ENCODE assay signal across 8 cellular contexts in genomic region chr11:78418584-78419211, GRCh38. TPM values are rescaled to one million over a fixed set of nuclear protein-coding genes. Genes with fewer than 3 reads are reported as not detected.
A peak's percentile ranks its signal among the peaks of the same experiment; 100 is the strongest.
DNase-seq lines count a peak whose midpoint lies in the region; ATAC-seq and TF ChIP-seq lines count a peak whose summit lies in the region.

No MANE protein-coding gene starts in this region.

- no peaks in the 10 kb centered on the region for H3K36me3 Mint-ChIP-seq in stimulated activated naive CD8-positive, alpha-beta T cell treated with anti-CD3 and anti-CD28 coated beads, Interleukin-15, Interleukin-2, amounts not matched to agents 100 ng/mL and 50 ng/mL, for 24 hours (ENCODE audit: low read depth)

- H3K4me1 Mint-ChIP-seq in stimulated activated naive CD8-positive, alpha-beta T cell treated with anti-CD3 and anti-CD28 coated beads, Interleukin-15, Interleukin-2, amounts not matched to agents 100 ng/mL and 50 ng/mL, for 24 hours (ENCODE audit: low read depth): peaks cover 35% of the 10 kb centered on the region

- H3K27ac ChIP-seq in ascending aorta (peak overlapping the region; percentile 97 to 100), lower lobe of right lung (peak overlapping the region; percentile 97), uterus (peak overlapping the region; percentile 99)

- H3K27me3 ChIP-seq in ascending aorta (no peaks in the 10 kb centered on the region), lower lobe of right lung (ENCODE audit: low read depth) (no peaks in the 10 kb centered on the region), uterus (no peaks in the 10 kb centered on the region)

- peak overlapping the region; percentile 45 for H3K27ac Mint-ChIP-seq in stimulated activated naive CD8-positive, alpha-beta T cell treated with anti-CD3 and anti-CD28 coated beads, Interleukin-15, Interleukin-2, amounts not matched to agents 100 ng/mL and 50 ng/mL, for 24 hours

- ATAC-seq in stimulated activated naive CD8-positive, alpha-beta T cell treated with anti-CD3 and anti-CD28 coated beads, Interleukin-15, Interleukin-2, amounts not matched to agents 100 U/mL and 50 U/mL, for 24 hours: no peak
- ATAC-seq in lower lobe of right lung (no peak), HG02973 (IDR thresholded peaks at IDR 0.05; ENCODE audit: unreplicated experiment) (no peak), HG03571 (IDR thresholded peaks at IDR 0.05; ENCODE audit: unreplicated experiment) (no peak)

- no peak for DNase-seq in stimulated activated naive CD8-positive, alpha-beta T cell treated with anti-CD3 and anti-CD28 coated beads, Interleukin-15, Interleukin-2, amounts not matched to agents 100 U/mL and 50 U/mL, for 24 hours
- DNase-seq in ascending aorta (ENCODE audit: low spot score in 2 of 2) (no peak), lower lobe of right lung (no peak), uterus (no peak)
- no peak for DNase-seq in stimulated activated CD4-positive, alpha-beta T cell treated with anti-CD3 and anti-CD28 coated beads, Interleukin-4, amount 100 ng/mL, for 4 hours

- TF ChIP-seq POLR2A in uterus (IDR thresholded peaks at IDR 0.05): no peak

- intact Hi-C loops in ascending aorta (cut with DNase I) (loop anchor here (1.0 to 5.0 kb wide), 4 partner anchors 144 to 426 kb away; partner anchors contain the start of genes ALG8, INTS4, KCTD21 and USP35), lower lobe of right lung (cut with DNase I) (loop anchor here (10.0 kb wide), 1 partner anchor 146 kb away; no protein-coding TSS in a partner anchor), uterus (cut with DNase I; ENCODE audit: low total_unique reads) (loop anchor here (10.0 kb wide), 1 partner anchor 194 kb away; no protein-coding TSS in a partner anchor)

- no peaks in the 10 kb centered on the region for H3K36me3 ChIP-seq in ascending aorta
- H3K36me3 ChIP-seq in lower lobe of right lung: no peaks in the 10 kb centered on the region
- no peaks in the 10 kb centered on the region for H3K36me3 ChIP-seq in uterus

- no peaks in the 10 kb centered on the region for H3K9me3 Mint-ChIP-seq in stimulated activated naive CD8-positive, alpha-beta T cell treated with anti-CD3 and anti-CD28 coated beads, Interleukin-15, Interleukin-2, amounts not matched to agents 100 ng/mL and 50 ng/mL, for 24 hours

- H3K4me1 ChIP-seq in ascending aorta: peaks cover 0 to 19% of the 10 kb centered on the region in 2 donors
- H3K4me1 ChIP-seq in lower lobe of right lung: peaks cover 46% of the 10 kb centered on the region
- peaks cover 0 to 5% of the 10 kb centered on the region in 2 donors for H3K4me1 ChIP-seq in uterus

- H3K9me3 ChIP-seq in ascending aorta: no peaks in the 10 kb centered on the region
- H3K9me3 ChIP-seq in lower lobe of right lung: no peaks in the 10 kb centered on the region
- no peaks in the 10 kb centered on the region for H3K9me3 ChIP-seq in uterus

- TF ChIP-seq CTCF in ascending aorta (IDR thresholded peaks at IDR 0.05) (no peak), lower lobe of right lung (IDR thresholded peaks at IDR 0.05) (no peak), uterus (IDR thresholded peaks at IDR 0.05) (no peak)

- H3K4me3 Mint-ChIP-seq in stimulated activated naive CD8-positive, alpha-beta T cell treated with anti-CD3 and anti-CD28 coated beads, Interleukin-15, Interleukin-2, amounts not matched to agents 100 ng/mL and 50 ng/mL, for 24 hours: peak overlapping the region; percentile 79

- H3K4me3 ChIP-seq in ascending aorta (peak overlapping the region; percentile 82 to 84), lower lobe of right lung (peak overlapping the region; percentile 86), uterus (peak overlapping the region; percentile 82 to 94)

- peaks cover 34% of the 10 kb centered on the region for H3K27me3 Mint-ChIP-seq in stimulated activated naive CD8-positive, alpha-beta T cell treated with anti-CD3 and anti-CD28 coated beads, Interleukin-15, Interleukin-2, amounts not matched to agents 100 ng/mL and 50 ng/mL, for 24 hours

RNA-seq across cellular contexts. Expression of gene GAB2, which starts 1.1 kb away (rescaled TPM):
- total RNA-seq in ascending aorta (21.6 TPM), lower lobe of right lung (64.2 TPM), uterus (10 to 100 TPM; 15.9 to 82.3 (median 21.1) TPM)
